8 cellular contexts compared by ENCODE assay signal in the genomic region with DNA sequence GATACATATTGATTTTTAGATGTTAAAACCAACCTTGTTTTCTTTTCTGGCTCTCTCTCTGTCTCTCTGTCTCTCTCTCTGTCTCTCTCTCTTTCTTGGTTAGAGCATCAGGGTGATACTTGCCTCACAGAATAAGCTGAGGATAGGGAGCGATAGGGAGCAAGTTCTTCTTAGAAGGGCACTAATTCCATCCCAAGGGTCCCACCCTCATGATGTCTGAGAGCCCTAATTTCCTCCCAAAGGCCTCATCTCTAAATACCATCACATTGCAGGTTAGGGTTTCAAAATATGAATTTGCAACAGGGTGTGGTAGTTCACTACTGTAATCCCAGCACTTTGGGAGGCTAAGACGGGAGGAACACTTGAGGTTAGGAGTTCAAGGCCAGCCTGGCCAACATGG.
"Had no signal": no experiment of that assay in that cellular context is flagged by ENCODE, and none has a peak within 500 bp of the region (broad histone marks: within the 10 kb centered on the region; RNA-seq: fewer than 3 reads in every experiment).

No MANE protein-coding gene starts in this region.

- ATAC-seq: GM12878 had no signal

- H3K4me3 ChIP-seq: GM12878 had no signal

- DNase-seq: GDM1, GF-D8 had no signal

- FAIRE-seq: G401.6, GM12878, GM12891, GM12892, GM18507, GM19239 had no signal
